ENCODE assay signal across 16 cellular contexts in the genomic region with DNA sequence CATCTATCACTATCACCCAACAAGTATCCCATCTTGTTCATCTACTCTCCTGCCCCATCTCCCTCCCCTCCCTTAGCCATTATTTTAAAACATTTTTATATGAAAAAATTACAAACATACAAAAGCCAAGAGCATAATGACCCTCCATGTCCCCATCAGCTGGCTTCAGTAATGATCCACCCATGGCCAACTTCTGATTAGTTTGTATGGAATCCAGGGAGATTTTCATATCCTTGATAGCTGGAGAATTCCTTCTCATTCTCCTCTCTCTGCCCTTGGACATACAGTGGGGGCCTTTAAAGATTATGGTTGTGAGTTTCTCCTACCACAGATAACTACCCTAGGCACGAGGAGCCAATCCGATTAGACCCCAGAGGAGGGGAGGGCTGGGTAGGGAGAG. TPM values are rescaled to one million over a fixed set of nuclear protein-coding genes. Genes with fewer than 3 reads are reported as not detected.
DNase-seq lines count a peak whose midpoint lies in the region; ATAC-seq and TF ChIP-seq lines count a peak whose summit lies in the region.
"Had no signal": no experiment of that assay in that cellular context is flagged by ENCODE, and none has a peak within 500 bp of the region (broad histone marks: within the 10 kb centered on the region; RNA-seq: fewer than 3 reads in every experiment).

No MANE protein-coding gene starts in this region.

- H3K4me2 ChIP-seq in hepatocyte = no peak overlapping the region

- peak overlapping the region; percentile 41 for H3K4me3 ChIP-seq in adipocyte (ENCODE audit: low read length)
- H3K4me3 ChIP-seq in hepatocyte = no peak overlapping the region
- H3K4me3 ChIP-seq in subcutaneous abdominal adipose tissue (ENCODE audit: low read depth in 1 of 5, low read length in 5 of 5) = no peak overlapping the region
- H3K4me3 ChIP-seq in A673 (ENCODE audit: low read depth, low read length, poor library complexity, severe bottlenecking) = no peak overlapping the region
- H3K4me3 ChIP-seq: GM12878, heart right ventricle, Peyer's patch had no signal

- ATAC-seq in Right ventricle myocardium superior (ENCODE audit: poor library complexity) (no peak), T-cell (replicated peaks in 1 of 4) (no peak)
- ATAC-seq: GM12878 had no signal

- peaks cover 12% of the 10 kb centered on the region for H3K36me3 ChIP-seq in adipocyte (ENCODE audit: control insufficient read depth, insufficient read depth, low read length, severe bottlenecking)
- no peaks in the 10 kb centered on the region for H3K36me3 ChIP-seq in hepatocyte (replicated peaks; ENCODE audit: insufficient read depth, low read depth)
- peaks cover 0 to 20% (median 13%) of the 10 kb centered on the region in 5 donors for H3K36me3 ChIP-seq in subcutaneous abdominal adipose tissue (ENCODE audit: control insufficient read depth in 5 of 5, insufficient read depth in 5 of 5, low read length in 5 of 5)
- H3K36me3 ChIP-seq in A673 (ENCODE audit: insufficient read depth, low read length, poor library complexity, severe bottlenecking) = no peaks in the 10 kb centered on the region
- H3K36me3 ChIP-seq: BE2C had no signal

- no TSS peak for BruUV-seq in A673 (replicated peaks; lab: Mats Ljungman, UMichigan)

- no peak overlapping the region for H2AFZ ChIP-seq in hepatocyte

- no peaks in the 10 kb centered on the region for H4K20me1 ChIP-seq in hepatocyte (ENCODE audit: insufficient read depth, poor library complexity, severe bottlenecking)

- no peaks in the 10 kb centered on the region for H3K27me3 ChIP-seq in adipocyte (replicated peaks; ENCODE audit: control insufficient read depth, insufficient read depth, low read length)
- H3K27me3 ChIP-seq in hepatocyte = no peaks in the 10 kb centered on the region
- H3K27me3 ChIP-seq in subcutaneous abdominal adipose tissue (ENCODE audit: control insufficient read depth in 5 of 5, insufficient read depth in 4 of 5, low read length in 5 of 5) = no peaks in the 10 kb centered on the region
- no peaks in the 10 kb centered on the region for H3K27me3 ChIP-seq in A673 (replicated peaks; ENCODE audit: insufficient read depth, low read depth, low read length, poor library complexity)
- H3K27me3 ChIP-seq: BE2C, heart right ventricle, Peyer's patch had no signal

- H3K79me2 ChIP-seq in hepatocyte = no peaks in the 10 kb centered on the region

- H3K9me3 ChIP-seq in adipocyte (ENCODE audit: control insufficient read depth, low read length) = no peaks in the 10 kb centered on the region
- no peaks in the 10 kb centered on the region for H3K9me3 ChIP-seq in hepatocyte (ENCODE audit: low read depth)
- H3K9me3 ChIP-seq in subcutaneous abdominal adipose tissue (ENCODE audit: control insufficient read depth in 5 of 5, low read length in 5 of 5) = no peaks in the 10 kb centered on the region
- no peaks in the 10 kb centered on the region for H3K9me3 ChIP-seq in A673 (ENCODE audit: low read depth, low read length, poor library complexity, severe bottlenecking)
- H3K9me3 ChIP-seq: BE2C, heart right ventricle, Peyer's patch had no signal

- no peak overlapping the region for H3K4me3 Mint-ChIP-seq in CD14-positive monocyte
- H3K4me3 Mint-ChIP-seq in T-cell = no peak overlapping the region
- H3K4me3 Mint-ChIP-seq: activated CD4-positive, alpha-beta memory T cell treated with anti-CD3 and anti-CD28 coated beads for 36 hours; nephron had no signal

- CTCF ChIA-PET in A673 (lab: Charles Lee) = no interaction called here
- CTCF ChIA-PET in T-cell (lab: Charles Lee) = interaction anchor here in 1 of 2 donors (0.6 kb wide), 1 partner anchor 13 kb away, joined by 7 read pairs; no protein-coding TSS in a partner anchor

- H3K27ac ChIP-seq in hepatocyte (peak overlapping the region; percentile 78), subcutaneous abdominal adipose tissue (ENCODE audit: low read depth, low read length) (peak overlapping the region; percentile 99), A673 (ENCODE audit: low read depth, low read length, poor library complexity, severe bottlenecking) (no peak overlapping the region)

- WGBS in hepatocyte (ENCODE audit: low lambda C conversion rate, missing lambda C conversion rate) = 91% methylated on average over 2 of the region's 2 CpGs

- H3K27ac Mint-ChIP-seq in CD14-positive monocyte (peak overlapping the region in 3 of 7 donors; percentile 30 to 63 (median 32)), T-cell (no peak overlapping the region)
- H3K27ac Mint-ChIP-seq: activated CD4-positive, alpha-beta memory T cell treated with anti-CD3 and anti-CD28 coated beads for 36 hours; nephron had no signal

- H3K9me3 Mint-ChIP-seq in CD14-positive monocyte (no peaks in the 10 kb centered on the region), T-cell (no peaks in the 10 kb centered on the region)
- H3K9me3 Mint-ChIP-seq: nephron had no signal

- intact Hi-C loops in A673 (cut with micrococcal nuclease; ENCODE audit: unreplicated experiment) = no loop called here
- intact Hi-C loops in CD14-positive monocyte (cut with micrococcal nuclease) = no loop called here
- intact Hi-C loops in Right ventricle myocardium superior (cut with DNase I) = no loop called here

- POLR2A ChIA-PET in A673 (lab: Charles Lee; ENCODE audit: low non-redundant PET) (no interaction called here), T-cell (lab: Charles Lee) (interaction anchor here in 1 of 2 donors (0.6 kb wide), 1 partner anchor 283 kb away, joined by 12 read pairs; no protein-coding TSS in a partner anchor)

- H3K9ac ChIP-seq in adipocyte (ENCODE audit: low read length) = peak overlapping the region; percentile 63
- H3K9ac ChIP-seq in subcutaneous abdominal adipose tissue (ENCODE audit: low read length in 5 of 5) = peak overlapping the region in 3 of 5 donors; percentile 30 to 68 (median 66)

- DNase-seq in EH (ENCODE audit: low read depth) (peak; percentile 51), adipocyte (ENCODE audit: low read depth) (no peak), hepatocyte (ENCODE audit: low spot score) (no peak), A673 (ENCODE audit: low spot score) (no peak), CD14-positive monocyte (ENCODE audit: low spot score) (no peak), Right ventricle myocardium superior (no peak), T-cell (no peak)
- DNase-seq: activated CD4-positive, alpha-beta memory T cell treated with anti-CD3 and anti-CD28 coated beads for 36 hours; activated effector memory CD4-positive, alpha-beta T cell treated with Interleukin-2 at 50 U/mL for 16 hours; BE2C; heart right ventricle; NCI-H1105 treated with DMSO at 0.1 percent for 48 hours; Peyer's patch had no signal

- H3K4me1 ChIP-seq in adipocyte (ENCODE audit: control insufficient read depth, insufficient read depth, low read length) (peaks cover 32% of the 10 kb centered on the region), hepatocyte (ENCODE audit: insufficient read depth) (peaks cover 25% of the 10 kb centered on the region), subcutaneous abdominal adipose tissue (ENCODE audit: control insufficient read depth in 5 of 5, insufficient read depth in 5 of 5, low read length in 5 of 5) (peaks cover 7 to 37% (median 23%) of the 10 kb centered on the region in 5 donors), A673 (ENCODE audit: insufficient read depth, low read length, poor library complexity, severe bottlenecking) (no peaks in the 10 kb centered on the region)
- H3K4me1 ChIP-seq: BE2C had no signal

- H3K4me1 Mint-ChIP-seq in CD14-positive monocyte (peaks cover 9% of the 10 kb centered on the region), T-cell (peaks cover 23 to 31% (median 24%) of the 10 kb centered on the region in 3 donors)
- H3K4me1 Mint-ChIP-seq: nephron had no signal

- no peaks in the 10 kb centered on the region for H3K9me2 ChIP-seq in hepatocyte (replicated peaks; ENCODE audit: insufficient read depth)

- no peak for TF ChIP-seq CTCF in hepatocyte (IDR thresholded peaks at IDR 0.05; ENCODE audit: poor library complexity)
- no peak for TF ChIP-seq CTCF in A673 (conservative IDR thresholded peaks at IDR 0.05; ENCODE audit: low read depth, low read length)
- TF ChIP-seq CTCF in CD14-positive monocyte (IDR thresholded peaks at IDR 0.05) = no peak

- H3K36me3 Mint-ChIP-seq in CD14-positive monocyte (peaks cover 24 to 31% of the 10 kb centered on the region in 2 donors), T-cell (peaks cover 31% of the 10 kb centered on the region)

- H3K27me3 Mint-ChIP-seq in CD14-positive monocyte (ENCODE audit: low read depth in 3 of 3) (peaks cover 0 to 3% (median 0%) of the 10 kb centered on the region in 3 donors), T-cell (no peaks in the 10 kb centered on the region)
- H3K27me3 Mint-ChIP-seq: activated CD4-positive, alpha-beta memory T cell treated with anti-CD3 and anti-CD28 coated beads for 36 hours had no signal

RNA-seq across cellular contexts. Expression of a gene that starts 40.2 kb away (rescaled TPM):
- total RNA-seq in hepatocyte = 3.7 and 4.0 TPM in 2 replicates
- polyA plus RNA-seq in hepatocyte = 2.3 and 2.5 TPM in 2 replicates
- 0.34 and 0.63 TPM in 2 replicates for total RNA-seq in A673 (2021)
- polyA plus RNA-seq in CD14-positive monocyte = 1 to 10 TPM in 1 of 2 donors, under 1 TPM in 1; 0.78 to 1.5 TPM
- 1.7 TPM for total RNA-seq in Right ventricle myocardium superior
- total RNA-seq in T-cell = 1 to 10 TPM; 2.9 to 5.0 (median 3.7) TPM

RNA-seq across cellular contexts. Expression of a gene that starts 43.3 kb away (rescaled TPM):
- total RNA-seq in hepatocyte = 22.6 and 24.5 TPM in 2 replicates
- 6.5 and 9.3 TPM in 2 replicates for polyA plus RNA-seq in hepatocyte
- 37.1 and 42.0 TPM in 2 replicates for total RNA-seq in A673 (2021)
- polyA plus RNA-seq in CD14-positive monocyte = 1 to 10 TPM; 6.0 TPM
- total RNA-seq in Right ventricle myocardium superior = 16.4 TPM
- 10 to 100 TPM; 58.9 to 82.3 (median 79.9) TPM for total RNA-seq in T-cell
